Comparison of ENCODE assay signal across 11 cellular contexts in genomic region chr11:44315947-44316387, GRCh38. TPM values are rescaled to one million over a fixed set of nuclear protein-coding genes. Genes with fewer than 3 reads are reported as not detected.
DNase-seq lines count a peak whose midpoint lies in the region; ATAC-seq and TF ChIP-seq lines count a peak whose summit lies in the region.
"Had no signal": no experiment of that assay in that cellular context is flagged by ENCODE, and none has a peak within 500 bp of the region (broad histone marks: within the 10 kb centered on the region; RNA-seq: fewer than 3 reads in every experiment).

No MANE protein-coding gene starts in this region.

- peaks cover 28% of the 10 kb centered on the region for H3K27me3 ChIP-seq in CD8-positive, alpha-beta T cell (ENCODE audit: insufficient read depth, low read length)
- peaks cover 89% of the 10 kb centered on the region for H3K27me3 ChIP-seq in fibroblast of lung (ENCODE audit: control insufficient read depth, insufficient read depth, low read length)
- H3K27me3 ChIP-seq in osteoblast (ENCODE audit: insufficient read depth, low read length) = peaks cover 94% of the 10 kb centered on the region

- DNase-seq in CD8-positive, alpha-beta T cell = peak in 1 of 7 experiments; percentile 10
- peak; percentile 10 to 17 for DNase-seq in NCI-H1930 (lab: John Stamatoyannopoulos, UW)
- peak in 1 of 2 donors; percentile 52 for DNase-seq in fibroblast of lung (ENCODE audit: low read depth in 2 of 2)
- peak; percentile 95 for DNase-seq in osteoblast (ENCODE audit: insufficient read length, low spot score, missing footprints)
- DNase-seq in NCI-H2081 treated with DMSO at 0.1 percent for 48 hours (lab: John Stamatoyannopoulos, UW) = no peak
- no peak for DNase-seq in activated T-cell treated with anti-CD3 and anti-CD28 coated beads for 4 hours
- DNase-seq in AG08396 (ENCODE audit: low spot score) = no peak
- DNase-seq: SIG-M5 had no signal

- intact Hi-C loops in CD8-positive, alpha-beta T cell (cut with DNase I, micrococcal nuclease) = no loop called here

- H3K36me3 ChIP-seq in CD8-positive, alpha-beta T cell (ENCODE audit: insufficient read depth, low read length) = no peaks in the 10 kb centered on the region
- H3K36me3 ChIP-seq in fibroblast of lung (ENCODE audit: control insufficient read depth, insufficient read depth, low read length) = no peaks in the 10 kb centered on the region
- no peaks in the 10 kb centered on the region for H3K36me3 ChIP-seq in osteoblast (ENCODE audit: insufficient read depth, low read length)
- H3K36me3 ChIP-seq: adrenal gland had no signal

- no peak overlapping the region for H3K4me3 ChIP-seq in CD8-positive, alpha-beta T cell (ENCODE audit: low read depth, low read length)
- H3K4me3 ChIP-seq in fibroblast of lung (replicated peaks in 1 of 4; ENCODE audit: control extremely low read depth in 1 of 4, insufficient read depth in 1 of 4, low read depth in 3 of 4, low read length in 4 of 4) (peak overlapping the region in 1 of 4 experiments; percentile 14), osteoblast (ENCODE audit: insufficient read depth, low read length) (peak overlapping the region; percentile 48)

- no peak overlapping the region for H3K27ac ChIP-seq in CD8-positive, alpha-beta T cell (ENCODE audit: low read depth, low read length)
- H3K27ac ChIP-seq in fibroblast of lung (ENCODE audit: insufficient read depth, low read length) (no peak overlapping the region), osteoblast (ENCODE audit: low read depth, low read length) (no peak overlapping the region)
- H3K27ac ChIP-seq: adrenal gland had no signal

- H2AFZ ChIP-seq in fibroblast of lung (ENCODE audit: low read length) (no peak overlapping the region), osteoblast (ENCODE audit: low read length) (no peak overlapping the region)

- H3K4me3 Mint-ChIP-seq in CD8-positive, alpha-beta T cell = peak overlapping the region; percentile 63
- H3K4me3 Mint-ChIP-seq: stimulated activated naive CD8-positive, alpha-beta T cell treated with anti-CD3 and anti-CD28 coated beads, Interleukin-15, Interleukin-2, amounts not matched to agents 100 ng/mL and 50 ng/mL, for 24 hours had no signal

- POLR2A ChIA-PET in CD8-positive, alpha-beta T cell (lab: Charles Lee) = no interaction called here

- H3K4me1 ChIP-seq in CD8-positive, alpha-beta T cell (ENCODE audit: insufficient read depth, low read length) = no peaks in the 10 kb centered on the region
- no peaks in the 10 kb centered on the region for H3K4me1 ChIP-seq in fibroblast of lung (ENCODE audit: control insufficient read depth, extremely low read depth, insufficient read depth, low read length)
- H3K4me1 ChIP-seq in osteoblast (ENCODE audit: insufficient read depth, low read length) = peaks cover 7% of the 10 kb centered on the region

- no peaks in the 10 kb centered on the region for H3K36me3 Mint-ChIP-seq in CD8-positive, alpha-beta T cell

- no peaks in the 10 kb centered on the region for H4K20me1 ChIP-seq in fibroblast of lung (ENCODE audit: control insufficient read depth, extremely low read depth, insufficient read depth, low read length)
- H4K20me1 ChIP-seq in osteoblast (ENCODE audit: insufficient read depth, low read length) = no peaks in the 10 kb centered on the region

- no peak overlapping the region for H3K27ac Mint-ChIP-seq in CD8-positive, alpha-beta T cell
- H3K27ac Mint-ChIP-seq: stimulated activated naive CD8-positive, alpha-beta T cell treated with anti-CD3 and anti-CD28 coated beads, Interleukin-15, Interleukin-2, amounts not matched to agents 100 ng/mL and 50 ng/mL, for 24 hours had no signal

- H3K4me1 Mint-ChIP-seq in CD8-positive, alpha-beta T cell (ENCODE audit: low read depth) = peaks cover 16% of the 10 kb centered on the region

- no peaks in the 10 kb centered on the region for H3K9me3 Mint-ChIP-seq in CD8-positive, alpha-beta T cell
- H3K9me3 Mint-ChIP-seq: stimulated activated naive CD8-positive, alpha-beta T cell treated with anti-CD3 and anti-CD28 coated beads, Interleukin-15, Interleukin-2, amounts not matched to agents 100 ng/mL and 50 ng/mL, for 24 hours had no signal

- ATAC-seq in CD8-positive, alpha-beta T cell = no peak
- ATAC-seq in GM18520 (IDR thresholded peaks at IDR 0.05; ENCODE audit: unreplicated experiment) = no peak

- H3K79me2 ChIP-seq in fibroblast of lung (ENCODE audit: control insufficient read depth, insufficient read depth, low read length) (no peaks in the 10 kb centered on the region), osteoblast (ENCODE audit: insufficient read depth, low read length) (no peaks in the 10 kb centered on the region)

- CTCF ChIA-PET in CD8-positive, alpha-beta T cell (lab: Charles Lee) = no interaction called here

- peaks cover 76% of the 10 kb centered on the region for H3K27me3 Mint-ChIP-seq in CD8-positive, alpha-beta T cell (ENCODE audit: low read depth)

- TF ChIP-seq CTCF in CD8-positive, alpha-beta T cell (IDR thresholded peaks at IDR 0.05) = no peak
- TF ChIP-seq CTCF in fibroblast of lung (conservative IDR thresholded peaks at IDR 0.05 in 1 of 2, IDR thresholded peaks at IDR 0.05 in 1 of 2; ENCODE audit: low read depth in 1 of 2, low read length in 2 of 2) = no peak
- TF ChIP-seq CTCF in osteoblast (IDR thresholded peaks at IDR 0.05; ENCODE audit: extremely low read depth, low read depth, low read length) = no peak

- peak overlapping the region; percentile 64 for H3K4me2 ChIP-seq in fibroblast of lung (ENCODE audit: extremely low read depth, insufficient read depth, low read length)
- H3K4me2 ChIP-seq in osteoblast (ENCODE audit: insufficient read depth, low read length) = peak overlapping the region; percentile 65

- no peak overlapping the region for H3K9ac ChIP-seq in fibroblast of lung (ENCODE audit: insufficient read depth, low read length)

- no peaks in the 10 kb centered on the region for H3K9me3 ChIP-seq in CD8-positive, alpha-beta T cell (ENCODE audit: low read length)
- no peaks in the 10 kb centered on the region for H3K9me3 ChIP-seq in fibroblast of lung (ENCODE audit: control insufficient read depth, insufficient read depth, low read depth, low read length)
- H3K9me3 ChIP-seq in osteoblast (ENCODE audit: low read depth, low read length) = no peaks in the 10 kb centered on the region
- H3K9me3 ChIP-seq: adrenal gland had no signal

RNA-seq across cellular contexts. Expression of gene ALX4, which starts 6.0 kb away (rescaled TPM):
- not detected for total RNA-seq in CD8-positive, alpha-beta T cell
- total RNA-seq in fibroblast of lung = not detected in 2 replicates
- polyA plus RNA-seq in fibroblast of lung = not detected in 2 replicates
- polyA plus RNA-seq in fibroblast of lung (2012) = not detected in 2 replicates
- not detected in 2 replicates for polyA minus RNA-seq in fibroblast of lung (ENCODE audit: low replicate concordance)
- total RNA-seq in osteoblast = under 0.01 and 0.29 TPM in 2 replicates
- total RNA-seq: adrenal gland had no signal

Comparison
In these comparisons a context has a peak if more than half of its experiments do, and no peak if none do; other contexts are left out.
1. DNase-seq: peak in NCI-H1930 (2 of 2) and osteoblast (single experiment); none in NCI-H2081 treated with DMSO at 0.1 percent for 48 hours (single experiment), activated T-cell treated with anti-CD3 and anti-CD28 coated beads for 4 hours (single experiment) and AG08396 (single experiment).